8 cellular contexts compared by ENCODE assay signal in the genomic region with DNA sequence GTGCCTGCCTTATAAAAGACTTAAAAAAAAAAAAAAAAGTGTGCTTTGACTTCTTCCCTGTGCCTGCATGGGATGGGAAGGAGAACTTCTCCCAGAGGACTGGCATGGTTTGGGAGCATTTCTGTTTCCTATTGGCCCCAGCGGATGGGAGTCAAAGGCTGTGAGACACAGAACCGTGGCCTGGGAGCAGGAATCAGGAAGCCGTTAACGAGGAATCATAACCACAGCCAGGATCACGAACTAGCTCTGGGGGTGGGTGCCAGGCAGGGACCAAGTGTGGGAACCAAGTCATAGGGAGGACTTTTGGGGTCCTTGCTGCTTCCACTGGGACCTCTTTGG. TPM values are rescaled to one million over a fixed set of nuclear protein-coding genes. Genes with fewer than 3 reads are reported as not detected.
DNase-seq lines count a peak whose midpoint lies in the region; ATAC-seq and TF ChIP-seq lines count a peak whose summit lies in the region.

No MANE protein-coding gene starts in this region.

- H3K27ac ChIP-seq in RWPE2 (ENCODE audit: poor library complexity, severe bottlenecking) (peak overlapping the region; percentile 92), neuronal stem cell (replicated peaks; ENCODE audit: low read length) (peak overlapping the region; percentile 91)

- POLR2A ChIA-PET in BJ (lab: Charles Lee) = no interaction called here

- H3K27me3 ChIP-seq in BJ (ENCODE audit: control insufficient read depth, insufficient read depth, low read length) (no peaks in the 10 kb centered on the region), RWPE2 (ENCODE audit: insufficient read depth, poor library complexity, severe bottlenecking) (no peaks in the 10 kb centered on the region), neuronal stem cell (ENCODE audit: control insufficient read depth in 3 of 3, insufficient read depth in 3 of 3, low read depth in 1 of 3, low read length in 3 of 3) (no peaks in the 10 kb centered on the region)

- H3K4me1 ChIP-seq in RWPE2 (ENCODE audit: insufficient read depth, poor library complexity, severe bottlenecking) = peaks cover 42% of the 10 kb centered on the region
- peaks cover 10 to 25% of the 10 kb centered on the region in 2 donors for H3K4me1 ChIP-seq in neuronal stem cell (ENCODE audit: control insufficient read depth in 2 of 2, insufficient read depth in 1 of 2, low read depth in 1 of 2, low read length in 2 of 2)

- H2AK5ac ChIP-seq in neuronal stem cell (ENCODE audit: low read depth, low read length) = peak overlapping the region; percentile 42

- H4K8ac ChIP-seq in neuronal stem cell (ENCODE audit: low read depth, low read length) = no peak overlapping the region

- no CpG with 5 or more reads among the region's 5 CpGs for whole genome bisulfite sequencing in neuronal stem cell (ENCODE audit: extremely low coverage in 2 of 2, insufficient read length in 2 of 2, insufficient replicate concordance in 1 of 2), 2 donors

- no peak overlapping the region for H3K14ac ChIP-seq in neuronal stem cell (ENCODE audit: low read length)

- H3K4me3 ChIP-seq in BJ (ENCODE audit: low read depth, low read length) = peak overlapping the region; percentile 43
- peak overlapping the region; percentile 30 for H3K4me3 ChIP-seq in RWPE2 (ENCODE audit: severe bottlenecking)
- H3K4me3 ChIP-seq in fibroblast of the aortic adventitia (ENCODE audit: low read depth, low read length) = peak overlapping the region; percentile 78
- H3K4me3 ChIP-seq in neuronal stem cell (ENCODE audit: low read length in 2 of 2) = peak overlapping the region in 1 of 2 donors; percentile 89

- H3K9ac ChIP-seq in neuronal stem cell (ENCODE audit: low read depth, low read length, poor library complexity) = peak overlapping the region; percentile 46

- H3K23ac ChIP-seq in neuronal stem cell (ENCODE audit: low read depth, low read length, poor library complexity) = no peak overlapping the region

- TF ChIP-seq CTCF in BJ (IDR thresholded peaks at IDR 0.05; ENCODE audit: insufficient read depth, low read depth, low read length) (no peak), RWPE2 (IDR thresholded peaks at IDR 0.05; ENCODE audit: poor library complexity, severe bottlenecking) (no peak), fibroblast of the aortic adventitia (IDR thresholded peaks at IDR 0.05; ENCODE audit: insufficient read depth, low read length) (no peak)

- H2BK120ac ChIP-seq in neuronal stem cell (ENCODE audit: low read depth, low read length) = no peak overlapping the region

- no peak overlapping the region for H2BK12ac ChIP-seq in neuronal stem cell (ENCODE audit: low read length)

- H3K4me2 ChIP-seq in neuronal stem cell (ENCODE audit: insufficient read depth, low read length, poor library complexity, severe bottlenecking) = peak overlapping the region; percentile 51

- no peak overlapping the region for H3K4ac ChIP-seq in neuronal stem cell (ENCODE audit: low read length)

- H4K91ac ChIP-seq in neuronal stem cell (ENCODE audit: low read depth, low read length, poor library complexity) = no peak overlapping the region

- peak overlapping the region; percentile 72 for H2AFZ ChIP-seq in neuronal stem cell (ENCODE audit: low read length)

- H3K9me3 ChIP-seq in RWPE2 (ENCODE audit: severe bottlenecking) (no peaks in the 10 kb centered on the region), neuronal stem cell (replicated peaks in 1 of 2; ENCODE audit: control insufficient read depth in 2 of 2, insufficient read depth in 1 of 2, low read depth in 1 of 2, low read length in 2 of 2) (peaks cover 0 to 15% of the 10 kb centered on the region in 2 donors)

- no peaks in the 10 kb centered on the region for H3K79me1 ChIP-seq in neuronal stem cell (ENCODE audit: low read depth, low read length)

- peak overlapping the region; percentile 96 for H3K18ac ChIP-seq in neuronal stem cell (ENCODE audit: low read length)

- peak; percentile 26; the same call in 2 of the 3 replicates for ATAC-seq in RWPE2 (ENCODE audit: low read depth)
- no peak for ATAC-seq in GM21737 (IDR thresholded peaks at IDR 0.05; ENCODE audit: unreplicated experiment)
- ATAC-seq in GM19023 (IDR thresholded peaks at IDR 0.05; ENCODE audit: unreplicated experiment) = no peak
- no peak for ATAC-seq in GM21423 (IDR thresholded peaks at IDR 0.05; ENCODE audit: unreplicated experiment)

- DNase-seq in BJ (ENCODE audit: low read depth) (no peak), RWPE2 (ENCODE audit: low spot score) (peak; percentile 47), fibroblast of the aortic adventitia (ENCODE audit: low read depth) (no peak), neuronal stem cell (ENCODE audit: low spot score) (no peak)
- no peak for DNase-seq in stimulated activated naive CD4-positive, alpha-beta T cell treated with Interleukin-2 at 50 U/mL for 16 hours (lab: John Stamatoyannopoulos, UW)

- CTCF ChIA-PET in BJ (lab: Yijun Ruan, JAX) = interaction anchor here (0.7 to 2.9 kb wide), 7 partner anchors 9 to 887 kb away, joined by 3 to 25 read pairs (median 4); no protein-coding TSS in a partner anchor

- H2BK15ac ChIP-seq in neuronal stem cell (ENCODE audit: low read length) = peak overlapping the region; percentile 22

- peaks cover 3% of the 10 kb centered on the region for H3K36me3 ChIP-seq in BJ (ENCODE audit: control insufficient read depth, insufficient read depth, low read length)
- H3K36me3 ChIP-seq in RWPE2 (ENCODE audit: low read depth) = no peaks in the 10 kb centered on the region
- H3K36me3 ChIP-seq in neuronal stem cell (replicated peaks in 1 of 2; ENCODE audit: control insufficient read depth in 2 of 2, insufficient read depth in 2 of 2, low read length in 2 of 2) = peaks cover 0 to 40% of the 10 kb centered on the region in 2 donors

- peak overlapping the region; percentile 40 for H2BK5ac ChIP-seq in neuronal stem cell (ENCODE audit: low read length)

RNA-seq across cellular contexts. Expression of a gene that starts 0.5 kb away (rescaled TPM):
- 11.8 and 19.3 TPM in 2 replicates for polyA plus RNA-seq in BJ (2011; rRNA removed)
- 4.8 and 6.7 TPM in 2 replicates for polyA minus RNA-seq in BJ (2011; rRNA and poly(A)+ RNA removed)
- total RNA-seq in fibroblast of the aortic adventitia (ENCODE audit: low replicate concordance) = 4.2 and 4.6 TPM in 2 replicates
- 17.0 TPM for polyA plus RNA-seq in neuronal stem cell (2013, experiment 1 of 2)
- 18.2 TPM for polyA plus RNA-seq in neuronal stem cell (2013, experiment 2 of 2)

RNA-seq across cellular contexts. Expression of a gene that starts 24.8 kb away (rescaled TPM):
- polyA plus RNA-seq in BJ (2011; rRNA removed) = not detected in 2 replicates
- polyA minus RNA-seq in BJ (2011; rRNA and poly(A)+ RNA removed) = not detected in 2 replicates
- 0.41 TPM in 1 of 2 replicates, not detected in the other for total RNA-seq in fibroblast of the aortic adventitia (ENCODE audit: low replicate concordance)
- 0.22 TPM for polyA plus RNA-seq in neuronal stem cell (2013, experiment 1 of 2)
- polyA plus RNA-seq in neuronal stem cell (2013, experiment 2 of 2) = 0.28 TPM

RNA-seq across cellular contexts. Expression of a gene that starts 37.8 kb away (rescaled TPM):
- polyA plus RNA-seq in BJ (2011; rRNA removed) = 0.22 and 0.37 TPM in 2 replicates
- 0.09 and 0.51 TPM in 2 replicates for polyA minus RNA-seq in BJ (2011; rRNA and poly(A)+ RNA removed)
- under 0.01 TPM in 1 of 2 replicates, not detected in the other for total RNA-seq in fibroblast of the aortic adventitia (ENCODE audit: low replicate concordance)
- 0.47 TPM for polyA plus RNA-seq in neuronal stem cell (2013, experiment 1 of 2)
- 0.43 TPM for polyA plus RNA-seq in neuronal stem cell (2013, experiment 2 of 2)

RNA-seq across cellular contexts. Expression of a gene that starts 56.5 kb away (rescaled TPM):
- 13.7 and 25.7 TPM in 2 replicates for polyA plus RNA-seq in BJ (2011; rRNA removed)
- 14.2 and 18.9 TPM in 2 replicates for polyA minus RNA-seq in BJ (2011; rRNA and poly(A)+ RNA removed)
- 5.6 and 14.4 TPM in 2 replicates for total RNA-seq in fibroblast of the aortic adventitia (ENCODE audit: low replicate concordance)
- 1.2 TPM for polyA plus RNA-seq in neuronal stem cell (2013, experiment 1 of 2)
- polyA plus RNA-seq in neuronal stem cell (2013, experiment 2 of 2) = 1.1 TPM
